ENCODE assay signal across 8 cellular contexts in the genomic region with DNA sequence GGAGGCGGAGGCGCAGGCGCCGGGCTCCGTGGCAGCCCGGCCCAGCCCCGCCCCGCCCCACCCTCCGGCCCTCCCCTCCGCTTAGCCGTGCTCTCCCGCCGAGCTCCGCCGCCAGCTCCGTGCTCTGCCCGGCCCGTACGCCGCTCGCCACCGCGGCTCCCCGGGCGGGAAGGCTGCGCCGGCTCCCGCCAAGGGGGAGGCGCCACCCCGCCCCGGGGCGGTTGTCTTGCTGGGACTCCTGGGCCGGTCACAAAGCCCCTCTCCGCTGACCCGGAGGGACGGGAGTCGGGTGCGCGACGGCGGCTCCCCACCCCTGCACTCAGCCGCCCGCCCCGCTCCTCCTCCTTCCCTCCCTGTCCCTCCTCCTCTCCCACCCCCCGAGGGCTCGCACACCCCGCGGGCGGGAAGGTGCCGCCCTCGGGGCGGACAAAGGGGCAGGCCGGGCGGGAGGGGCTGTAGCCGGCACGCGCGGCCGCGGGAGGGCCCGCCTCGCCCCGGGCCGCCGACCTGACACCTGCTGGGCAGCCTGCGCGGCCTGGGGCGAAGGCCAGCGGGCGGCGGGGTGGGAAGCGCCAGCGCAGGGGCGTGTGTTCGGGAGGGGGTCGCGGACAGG. TPM values are rescaled to one million over a fixed set of nuclear protein-coding genes. Genes with fewer than 3 reads are reported as not detected.
A peak's percentile ranks its signal among the peaks of the same experiment; 100 is the strongest.
DNase-seq lines count a peak whose midpoint lies in the region; ATAC-seq and TF ChIP-seq lines count a peak whose summit lies in the region.

No MANE protein-coding gene starts in this region.

- ATAC-seq in GM18498 (IDR thresholded peaks at IDR 0.05; ENCODE audit: unreplicated experiment): peak; percentile 92
- peak; percentile 86 for ATAC-seq in HG02678 (IDR thresholded peaks at IDR 0.05; ENCODE audit: unreplicated experiment)

- H3K27ac ChIP-seq in cardiac muscle cell (no peak overlapping the region), sigmoid colon (no peak overlapping the region)

- in situ Hi-C loops in ACHN (cut with HindIII; ENCODE audit: low pct_ligation_motif_present, low pct_unique_long_range_greater_than_20kb, low sequenced_read_pairs): no loop called here

- H3K4me1 ChIP-seq in cardiac muscle cell (ENCODE audit: low read depth) (no peaks in the 10 kb centered on the region), sigmoid colon (peaks cover 0 to 19% (median 15%) of the 10 kb centered on the region in 4 donors)

- TF ChIP-seq POLR2A in sigmoid colon (IDR thresholded peaks at IDR 0.05): no peak

- TF ChIP-seq CTCF in WI38 (IDR thresholded peaks at IDR 0.05; ENCODE audit: low read depth, low read length): no peak
- no peak for TF ChIP-seq CTCF in cardiac muscle cell (IDR thresholded peaks at IDR 0.05; ENCODE audit: low read depth, low read length)
- TF ChIP-seq CTCF in sigmoid colon (IDR thresholded peaks at IDR 0.05): no peak

- no peak for TF ChIP-seq EP300 in sigmoid colon (IDR thresholded peaks at IDR 0.05)

- WGBS in sigmoid colon, 2 donors: 1% methylated on average over 77 of the region's 77 CpGs

- intact Hi-C loops in sigmoid colon (cut with DNase I): no loop called here

- H3K36me3 ChIP-seq in cardiac muscle cell: no peaks in the 10 kb centered on the region
- H3K36me3 ChIP-seq in sigmoid colon: no peaks in the 10 kb centered on the region

- H3K9me3 ChIP-seq in cardiac muscle cell (ENCODE audit: low read depth) (no peaks in the 10 kb centered on the region), sigmoid colon (no peaks in the 10 kb centered on the region)

- H3K27me3 ChIP-seq in cardiac muscle cell (peaks cover 78% of the 10 kb centered on the region), sigmoid colon (peaks cover 50 to 76% (median 60%) of the 10 kb centered on the region in 3 donors)

- H3K4me3 ChIP-seq in WI38 (ENCODE audit: low read depth, low read length): peak overlapping the region; percentile 43
- peak overlapping the region; percentile 69 for H3K4me3 ChIP-seq in cardiac muscle cell
- H3K4me3 ChIP-seq in sigmoid colon: peak overlapping the region; percentile 24 to 53 (median 43)

- DNase-seq in ACHN: peak; percentile 92
- DNase-seq in NCI-H1092 (lab: John Stamatoyannopoulos, UW): peak; percentile 67
- peak in 1 of 2 donors; percentile 70 for DNase-seq in cardiac muscle cell (ENCODE audit: low read depth in 1 of 2, low spot score in 1 of 2)
- DNase-seq in sigmoid colon: no peak
- DNase-seq in AML-193 (lab: John Stamatoyannopoulos, UW): no peak

RNA-seq across cellular contexts. Expression of gene SP8, which starts 11.5 kb away (rescaled TPM):
- 0.42 and 0.74 TPM in 2 replicates for total RNA-seq in cardiac muscle cell
- polyA plus RNA-seq in cardiac muscle cell: not detected in 2 replicates
- total RNA-seq in sigmoid colon: not detected
- polyA plus RNA-seq in sigmoid colon: not detected

Comparison
In these comparisons a context has a peak if more than half of its experiments do, and no peak if none do; other contexts are left out.
1. DNase-seq: peak in ACHN (single experiment) and NCI-H1092 (single experiment); none in sigmoid colon (single experiment) and AML-193 (0 of 2).
2. Peak in every context shown above with its lines, with median percentiles within 50 percentile points of each other: H3K4me3 ChIP-seq.